ENCODE assay signal across 8 cellular contexts in genomic region chr1:35080171-35080854, GRCh38. TPM values are rescaled to one million over a fixed set of nuclear protein-coding genes. Genes with fewer than 3 reads are reported as not detected.
DNase-seq lines count a peak whose midpoint lies in the region; ATAC-seq and TF ChIP-seq lines count a peak whose summit lies in the region.

No MANE protein-coding gene starts in this region.

- peak overlapping the region; percentile 83; the same call in 1 of the 2 replicates for H2AFZ ChIP-seq in DND-41 (ENCODE audit: low read depth, low read length)
- no peak overlapping the region for H2AFZ ChIP-seq in parathyroid adenoma

- TF ChIP-seq CTCF in DND-41 (IDR thresholded peaks at IDR 0.05; ENCODE audit: borderline replicate concordance, extremely low read depth, low read length, poor library complexity, severe bottlenecking) (no peak), Panc1 (IDR thresholded peaks at IDR 0.05) (no peak), parathyroid adenoma (IDR thresholded peaks at IDR 0.05) (no peak)

- peaks cover 2% of the 10 kb centered on the region; the same call in 1 of the 2 replicates for H4K20me1 ChIP-seq in DND-41 (ENCODE audit: insufficient read depth, low read length)

- H3K27ac ChIP-seq in DND-41 (ENCODE audit: low read length): peak overlapping the region; percentile 72
- H3K27ac ChIP-seq in Panc1 (ENCODE audit: low read length): peak overlapping the region; percentile 96
- H3K27ac ChIP-seq in epithelial cell of prostate: peak overlapping the region; percentile 88
- H3K27ac ChIP-seq in parathyroid adenoma: no peak overlapping the region

- H3K4me2 ChIP-seq in DND-41 (ENCODE audit: insufficient read depth, low read length) (peak overlapping the region; percentile 65), parathyroid adenoma (ENCODE audit: low read length) (peak overlapping the region; percentile 81)

- H3K4me1 ChIP-seq in DND-41 (ENCODE audit: insufficient read depth, low read length) (peaks cover 24% of the 10 kb centered on the region), Panc1 (ENCODE audit: control insufficient read depth, insufficient read depth, low read length) (peaks cover 16% of the 10 kb centered on the region; the same call in 1 of the 2 replicates), parathyroid adenoma (no peaks in the 10 kb centered on the region)

- intact Hi-C loops in Panc1 (cut with micrococcal nuclease; ENCODE audit: unreplicated experiment): no loop called here

- H3K9ac ChIP-seq in DND-41 (ENCODE audit: low read depth, low read length): peak overlapping the region; percentile 66
- H3K9ac ChIP-seq in parathyroid adenoma: no peak overlapping the region

- in situ Hi-C loops in Panc1 (cut with HindIII; ENCODE audit: low pct_unique_long_range_greater_than_20kb, low sequenced_read_pairs): no loop called here

- no peaks in the 10 kb centered on the region for H3K27me3 ChIP-seq in DND-41 (ENCODE audit: insufficient read depth, low read length, poor library complexity)
- no peaks in the 10 kb centered on the region for H3K27me3 ChIP-seq in Panc1 (ENCODE audit: control insufficient read depth, insufficient read depth, low read length)
- H3K27me3 ChIP-seq in parathyroid adenoma (ENCODE audit: control insufficient read depth, insufficient read depth, low read length): no peaks in the 10 kb centered on the region

- no peak for DNase-seq in DND-41
- no peak for DNase-seq in Panc1 (ENCODE audit: low read depth, low spot score)
- DNase-seq in epithelial cell of prostate (ENCODE audit: low read depth, low spot score): no peak
- DNase-seq in NCI-H526 (lab: John Stamatoyannopoulos, UW): no peak
- no peak for DNase-seq in activated gamma-delta T cell treated with Interleukin-2 at 50 U/mL for 16 hours

- ATAC-seq in DND-41 (ENCODE audit: insufficient read depth, low read depth) (no peak), Panc1 (no peak), GM18520 (IDR thresholded peaks at IDR 0.05; ENCODE audit: unreplicated experiment) (no peak), GM19328 (IDR thresholded peaks at IDR 0.05; ENCODE audit: unreplicated experiment) (no peak)

- POLR2A ChIA-PET in Panc1 (lab: Charles Lee): interaction anchor here (0.7 kb wide), 1 partner anchor 1071 kb away, joined by 4 read pairs; no protein-coding TSS in a partner anchor

- CTCF ChIA-PET in Panc1 (lab: Charles Lee): no interaction called here

- H3K36me3 ChIP-seq in DND-41 (ENCODE audit: insufficient read depth, low read length): peaks cover 12% of the 10 kb centered on the region; the same call in 1 of the 2 replicates
- no peaks in the 10 kb centered on the region for H3K36me3 ChIP-seq in Panc1 (ENCODE audit: control insufficient read depth, insufficient read depth, low read length)
- H3K36me3 ChIP-seq in parathyroid adenoma (ENCODE audit: control insufficient read depth, insufficient read depth, low read length): no peaks in the 10 kb centered on the region

- H3K9me3 ChIP-seq in DND-41 (ENCODE audit: insufficient read depth, low read length, severe bottlenecking): no peaks in the 10 kb centered on the region
- no peaks in the 10 kb centered on the region for H3K9me3 ChIP-seq in Panc1 (ENCODE audit: control insufficient read depth, insufficient read depth, low read depth, low read length)
- H3K9me3 ChIP-seq in parathyroid adenoma (ENCODE audit: control insufficient read depth, low read length): no peaks in the 10 kb centered on the region

- BruUV-seq in Panc1 (replicated peaks; lab: Mats Ljungman, UMichigan): no TSS peak

- H3K79me2 ChIP-seq in DND-41 (ENCODE audit: insufficient read depth, low read length) (peaks cover 54% of the 10 kb centered on the region), parathyroid adenoma (no peaks in the 10 kb centered on the region)

- H3K4me3 ChIP-seq in DND-41 (ENCODE audit: low read depth in 1 of 2, low read length in 2 of 2) (peak overlapping the region; percentile 42 to 68; a peak in 3 of 4 replicates), Panc1 (ENCODE audit: low read depth in 2 of 2, low read length in 2 of 2) (peak overlapping the region; percentile 62 to 69), parathyroid adenoma (ENCODE audit: low read depth, low read length) (peak overlapping the region; percentile 87)

RNA-seq across cellular contexts. Expression of gene ZMYM1, which starts 1.1 kb away (rescaled TPM):
- 39.1 TPM for total RNA-seq in Panc1 (2021; ENCODE audit: unreplicated experiment)
- polyA plus RNA-seq in Panc1 (2012; ENCODE audit: insufficient read length): 6.0 TPM

RNA-seq across cellular contexts. Expression of gene ZMYM6, which starts 48.6 kb away (rescaled TPM):
- total RNA-seq in Panc1 (2021; ENCODE audit: unreplicated experiment): 21.8 TPM
- 5.2 TPM for polyA plus RNA-seq in Panc1 (2012; ENCODE audit: insufficient read length)
